ENCODE assay signal across 1 cellular context in genomic region chr11:47061429-47062178, GRCh38.
TF ChIP-seq lines count a peak whose summit lies in the region.

No MANE protein-coding gene starts in this region.

TF ChIP-seq in K562, 482 proteins besides CTCF, POLR2A, EP300 and RAD21 (continued from another document):
- TF ChIP-seq NR1H2 (CRISPR knock-in tag; IDR thresholded peaks at IDR 0.05): no peak
- TF ChIP-seq COPS2 (conservative IDR thresholded peaks at IDR 0.05): no peak
- TF ChIP-seq, protein P1, sequence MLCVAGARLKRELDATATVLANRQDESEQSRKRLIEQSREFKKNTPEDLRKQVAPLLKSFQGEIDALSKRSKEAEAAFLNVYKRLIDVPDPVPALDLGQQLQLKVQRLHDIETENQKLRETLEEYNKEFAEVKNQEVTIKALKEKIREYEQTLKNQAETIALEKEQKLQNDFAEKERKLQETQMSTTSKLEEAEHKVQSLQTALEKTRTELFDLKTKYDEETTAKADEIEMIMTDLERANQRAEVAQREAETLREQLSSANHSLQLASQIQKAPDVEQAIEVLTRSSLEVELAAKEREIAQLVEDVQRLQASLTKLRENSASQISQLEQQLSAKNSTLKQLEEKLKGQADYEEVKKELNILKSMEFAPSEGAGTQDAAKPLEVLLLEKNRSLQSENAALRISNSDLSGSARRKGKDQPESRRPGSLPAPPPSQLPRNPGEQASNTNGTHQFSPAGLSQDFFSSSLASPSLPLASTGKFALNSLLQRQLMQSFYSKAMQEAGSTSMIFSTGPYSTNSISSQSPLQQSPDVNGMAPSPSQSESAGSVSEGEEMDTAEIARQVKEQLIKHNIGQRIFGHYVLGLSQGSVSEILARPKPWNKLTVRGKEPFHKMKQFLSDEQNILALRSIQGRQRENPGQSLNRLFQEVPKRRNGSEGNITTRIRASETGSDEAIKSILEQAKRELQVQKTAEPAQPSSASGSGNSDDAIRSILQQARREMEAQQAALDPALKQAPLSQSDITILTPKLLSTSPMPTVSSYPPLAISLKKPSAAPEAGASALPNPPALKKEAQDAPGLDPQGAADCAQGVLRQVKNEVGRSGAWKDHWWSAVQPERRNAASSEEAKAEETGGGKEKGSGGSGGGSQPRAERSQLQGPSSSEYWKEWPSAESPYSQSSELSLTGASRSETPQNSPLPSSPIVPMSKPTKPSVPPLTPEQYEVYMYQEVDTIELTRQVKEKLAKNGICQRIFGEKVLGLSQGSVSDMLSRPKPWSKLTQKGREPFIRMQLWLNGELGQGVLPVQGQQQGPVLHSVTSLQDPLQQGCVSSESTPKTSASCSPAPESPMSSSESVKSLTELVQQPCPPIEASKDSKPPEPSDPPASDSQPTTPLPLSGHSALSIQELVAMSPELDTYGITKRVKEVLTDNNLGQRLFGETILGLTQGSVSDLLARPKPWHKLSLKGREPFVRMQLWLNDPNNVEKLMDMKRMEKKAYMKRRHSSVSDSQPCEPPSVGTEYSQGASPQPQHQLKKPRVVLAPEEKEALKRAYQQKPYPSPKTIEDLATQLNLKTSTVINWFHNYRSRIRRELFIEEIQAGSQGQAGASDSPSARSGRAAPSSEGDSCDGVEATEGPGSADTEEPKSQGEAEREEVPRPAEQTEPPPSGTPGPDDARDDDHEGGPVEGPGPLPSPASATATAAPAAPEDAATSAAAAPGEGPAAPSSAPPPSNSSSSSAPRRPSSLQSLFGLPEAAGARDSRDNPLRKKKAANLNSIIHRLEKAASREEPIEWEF (CRISPR knock-in tag; IDR thresholded peaks at IDR 0.05): no peak
- no peak for TF ChIP-seq JUN (IDR thresholded peaks at IDR 0.05; ENCODE audit: borderline replicate concordance, low read depth, low read length)
- no peak for TF ChIP-seq JUN (CRISPR knock-in tag; IDR thresholded peaks at IDR 0.05; ENCODE audit: borderline replicate concordance)
- TF ChIP-seq MTA2 (IDR thresholded peaks at IDR 0.05; ENCODE audit: low read depth): no peak
- TF ChIP-seq CLOCK (CRISPR knock-in tag; IDR thresholded peaks at IDR 0.05; ENCODE audit: borderline replicate concordance): no peak
- peak; percentile 74 for TF ChIP-seq CEBPB (tag; IDR thresholded peaks at IDR 0.05)
- TF ChIP-seq, protein P2, sequence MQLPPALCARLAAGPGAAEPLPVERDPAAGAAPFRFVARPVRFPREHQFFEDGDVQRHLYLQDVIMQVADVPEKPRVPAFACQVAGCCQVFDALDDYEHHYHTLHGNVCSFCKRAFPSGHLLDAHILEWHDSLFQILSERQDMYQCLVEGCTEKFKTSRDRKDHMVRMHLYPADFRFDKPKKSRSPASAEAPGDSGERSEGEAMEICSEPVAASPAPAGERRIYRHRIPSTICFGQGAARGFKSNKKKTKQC (CRISPR knock-in tag; IDR thresholded peaks at IDR 0.05): no peak
- TF ChIP-seq UBTF (IDR thresholded peaks at IDR 0.05; ENCODE audit: borderline replicate concordance in 1 of 2, low read depth in 2 of 2, low read length in 2 of 2): no peak
- no peak for TF ChIP-seq ZNF740 (CRISPR knock-in tag; IDR thresholded peaks at IDR 0.05)
- TF ChIP-seq ZNF740 (tag; IDR thresholded peaks at IDR 0.05): no peak
- no peak for TF ChIP-seq L3MBTL2 (IDR thresholded peaks at IDR 0.05)
